In the genomic region with DNA sequence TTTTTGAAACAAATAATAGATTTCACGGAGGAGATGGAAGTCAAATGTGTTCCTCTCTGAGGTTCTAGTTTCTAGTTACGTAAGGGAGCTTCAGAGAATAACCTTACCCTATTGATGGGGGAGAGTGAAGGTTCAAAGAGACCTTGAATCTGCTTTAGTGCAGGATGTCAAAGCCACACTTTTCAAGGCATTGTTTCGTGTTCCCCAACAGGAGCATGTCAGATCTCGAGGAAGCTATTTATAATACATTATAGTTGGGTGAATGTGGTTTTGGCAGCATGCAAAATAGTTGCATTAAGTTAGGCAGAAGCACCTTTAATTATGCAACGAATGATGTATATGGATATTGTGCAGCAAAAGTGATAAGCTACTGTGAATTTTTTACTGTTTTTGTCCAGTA, we compare ENCODE assay signal across 22 cellular contexts.
DNase-seq lines count a peak whose midpoint lies in the region; ATAC-seq and TF ChIP-seq lines count a peak whose summit lies in the region.
"Had no signal": no experiment of that assay in that cellular context is flagged by ENCODE, and none has a peak within 500 bp of the region (broad histone marks: within the 10 kb centered on the region; RNA-seq: fewer than 3 reads in every experiment).

No MANE protein-coding gene starts in this region.

- intact Hi-C loops in mammary epithelial cell (cut with micrococcal nuclease) = no loop called here
- intact Hi-C loops in MCF 10A (cut with micrococcal nuclease) = no loop called here

- H3K27me3 ChIP-seq in mammary epithelial cell (ENCODE audit: insufficient read depth, low read length) (no peaks in the 10 kb centered on the region), SJSA1 (replicated peaks) (peaks cover 91% of the 10 kb centered on the region)
- H3K27me3 ChIP-seq: BE2C; BLaER1 treated with 17β-estradiol and CSF1 and Interleukin-3, amounts not matched to agents 10 nM and 100 nM had no signal

- dilution Hi-C loops in mammary epithelial cell (cut with HindIII; ENCODE audit: low sequenced_read_pairs) = no loop called here

- peaks cover 2% of the 10 kb centered on the region for H3K9me3 ChIP-seq in mammary epithelial cell (replicated peaks; ENCODE audit: insufficient read depth, low read length)
- no peaks in the 10 kb centered on the region for H3K9me3 ChIP-seq in SJSA1 (replicated peaks)
- H3K9me3 ChIP-seq: A549, BE2C had no signal

- POLR2A ChIA-PET in MCF 10A (lab: Yijun Ruan, JAX) = interaction anchor here (0.6 to 0.7 kb wide), 2 partner anchors 37 to 1681 kb away, joined by 3 read pairs; no protein-coding TSS in a partner anchor

- H4K20me1 ChIP-seq in mammary epithelial cell (ENCODE audit: insufficient read depth, low read length) = no peaks in the 10 kb centered on the region
- H4K20me1 ChIP-seq: BLaER1 treated with 17β-estradiol and CSF1 and Interleukin-3, amounts not matched to agents 10 nM and 100 nM had no signal

- in situ Hi-C loops in mammary epithelial cell (cut with MboI; ENCODE audit: low sequenced_read_pairs in 2 of 2) = no loop called here

- no peak for TF ChIP-seq CTCF in mammary epithelial cell (conservative IDR thresholded peaks at IDR 0.05 in 1 of 2, IDR thresholded peaks at IDR 0.05 in 1 of 2; ENCODE audit: extremely low read depth in 1 of 2, insufficient read depth in 1 of 2, low read depth in 1 of 2, low read length in 2 of 2)
- no peak for TF ChIP-seq CTCF in MCF 10A (IDR thresholded peaks at IDR 0.05; ENCODE audit: unreplicated experiment)

- no peaks in the 10 kb centered on the region for H3K36me3 Mint-ChIP-seq in MCF 10A (ENCODE audit: insufficient read depth, unreplicated experiment)
- H3K36me3 Mint-ChIP-seq: CD14-positive monocyte; CD8-positive, alpha-beta memory T cell had no signal

- H3K4me3 ChIP-seq in mammary epithelial cell (replicated peaks in 1 of 3; ENCODE audit: insufficient read depth in 1 of 3, low read depth in 2 of 3, low read length in 3 of 3) (no peak overlapping the region), SJSA1 (no peak overlapping the region)
- H3K4me3 ChIP-seq: A549; BLaER1 treated with 17β-estradiol and CSF1 and Interleukin-3, amounts not matched to agents 10 nM and 100 nM; GM12878 had no signal

- no peak for DNase-seq in mammary epithelial cell
- DNase-seq in MCF 10A (ENCODE audit: unreplicated experiment) = no peak
- peak; percentile 15 to 51 for DNase-seq in NCI-H526 (lab: John Stamatoyannopoulos, UW)
- peak; percentile 68 to 72 for DNase-seq in SJSA1 (ENCODE audit: low read depth in 1 of 2, low spot score in 2 of 2)
- DNase-seq in dedifferentiated amniotic fluid mesenchymal stem cell (ENCODE audit: extremely low spot score) = no peak
- DNase-seq: 8988T; ACHN; AML-193; BE2C; CD4-positive, alpha-beta T cell; CD8-positive, alpha-beta memory T cell; DMS79; EL; GDM1; H7; HCEC 1CT had no signal

- no peaks in the 10 kb centered on the region for H3K36me3 ChIP-seq in mammary epithelial cell (ENCODE audit: insufficient read depth, low read length)
- H3K36me3 ChIP-seq in SJSA1 = no peaks in the 10 kb centered on the region
- H3K36me3 ChIP-seq: BE2C; BLaER1 treated with 17β-estradiol and CSF1 and Interleukin-3, amounts not matched to agents 10 nM and 100 nM had no signal

- no peak overlapping the region for H3K27ac ChIP-seq in mammary epithelial cell (ENCODE audit: insufficient read depth, low read depth, low read length)
- no peak overlapping the region for H3K27ac ChIP-seq in SJSA1
- H3K27ac ChIP-seq: A549; BLaER1 treated with 17β-estradiol and CSF1 and Interleukin-3, amounts not matched to agents 10 nM and 100 nM had no signal

- H3K79me2 ChIP-seq in mammary epithelial cell (ENCODE audit: insufficient read depth, low read length) = no peaks in the 10 kb centered on the region

- H3K9ac ChIP-seq in mammary epithelial cell (ENCODE audit: insufficient read depth, low read length) = no peak overlapping the region
- H3K9ac ChIP-seq: BLaER1 treated with 17β-estradiol and CSF1 and Interleukin-3, amounts not matched to agents 10 nM and 100 nM had no signal

- H3K4me1 ChIP-seq in mammary epithelial cell (ENCODE audit: insufficient read depth, low read length) = no peaks in the 10 kb centered on the region
- H3K4me1 ChIP-seq in SJSA1 (replicated peaks) = no peaks in the 10 kb centered on the region
- H3K4me1 ChIP-seq: BE2C; BLaER1 treated with 17β-estradiol and CSF1 and Interleukin-3, amounts not matched to agents 10 nM and 100 nM had no signal

- ATAC-seq in GM21447 (IDR thresholded peaks at IDR 0.05; ENCODE audit: unreplicated experiment) (no peak), GM19452 (IDR thresholded peaks at IDR 0.05; ENCODE audit: unreplicated experiment) (no peak)
- ATAC-seq: A549, GM12878 had no signal

- no peak overlapping the region for H3K4me3 Mint-ChIP-seq in MCF 10A (ENCODE audit: unreplicated experiment)
- H3K4me3 Mint-ChIP-seq: CD14-positive monocyte; CD4-positive, alpha-beta T cell; CD8-positive, alpha-beta memory T cell had no signal

- no peak overlapping the region for H3K27ac Mint-ChIP-seq in MCF 10A (ENCODE audit: low read depth, unreplicated experiment)
- H3K27ac Mint-ChIP-seq: CD14-positive monocyte; CD4-positive, alpha-beta T cell; CD8-positive, alpha-beta memory T cell had no signal

- H3K4me1 Mint-ChIP-seq in MCF 10A (ENCODE audit: insufficient read depth, unreplicated experiment) = peaks cover 8% of the 10 kb centered on the region
- H3K4me1 Mint-ChIP-seq: CD14-positive monocyte; CD8-positive, alpha-beta memory T cell had no signal

- no peak overlapping the region for H3K4me2 ChIP-seq in mammary epithelial cell (ENCODE audit: insufficient read depth, low read depth, low read length)
- H3K4me2 ChIP-seq: BLaER1 treated with 17β-estradiol and CSF1 and Interleukin-3, amounts not matched to agents 10 nM and 100 nM had no signal

- H3K9me3 Mint-ChIP-seq in MCF 10A (ENCODE audit: unreplicated experiment) = peaks cover 10% of the 10 kb centered on the region

- H3K27me3 Mint-ChIP-seq in MCF 10A (ENCODE audit: insufficient read depth, unreplicated experiment) = no peaks in the 10 kb centered on the region
- H3K27me3 Mint-ChIP-seq: CD4-positive, alpha-beta T cell; CD8-positive, alpha-beta memory T cell had no signal

- 64% methylated on average over 5 of the region's 5 CpGs for WGBS in mammary epithelial cell (ENCODE audit: low coverage, missing lambda C conversion rate)

- CTCF ChIA-PET in mammary epithelial cell (lab: Charles Lee; ENCODE audit: low non-redundant PET) = no interaction called here
- CTCF ChIA-PET in MCF 10A (lab: Yijun Ruan, JAX) = no interaction called here

- BruUV-seq in mammary epithelial cell (replicated peaks; lab: Mats Ljungman, UMichigan) (no TSS peak), MCF 10A (replicated peaks; lab: Mats Ljungman, UMichigan) (no TSS peak)

- peak overlapping the region; percentile 2 for H2AFZ ChIP-seq in mammary epithelial cell (ENCODE audit: low read depth, low read length)

Comparison
In these comparisons a context has a peak if more than half of its experiments do, and no peak if none do; other contexts are left out.
1. DNase-seq: peak in NCI-H526 (2 of 2) and SJSA1 (2 of 2); none in mammary epithelial cell (single experiment), MCF 10A (single experiment) and dedifferentiated amniotic fluid mesenchymal stem cell (single experiment).